Comparison of ENCODE assay signal across 23 cellular contexts in the genomic region with DNA sequence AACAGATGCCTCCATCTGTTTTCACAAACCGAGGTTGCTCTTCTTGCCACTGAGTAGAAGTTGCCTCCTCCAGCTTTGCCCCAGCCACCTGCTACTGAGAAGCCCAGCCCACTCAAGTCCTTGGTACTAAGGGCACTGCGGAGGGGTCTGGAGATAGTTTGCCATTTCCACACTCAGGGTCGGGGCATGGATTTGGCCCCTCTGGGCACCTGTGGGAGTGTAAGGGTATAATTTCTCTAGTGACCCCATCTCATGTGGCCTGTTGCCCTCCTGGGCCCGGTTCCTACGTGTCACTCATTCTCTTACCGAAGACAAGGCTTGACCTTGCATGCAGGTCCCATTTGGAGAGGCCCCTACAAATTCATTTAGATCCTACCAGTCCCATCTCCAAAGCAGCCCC.
"Had no signal": no experiment of that assay in that cellular context is flagged by ENCODE, and none has a peak within 500 bp of the region (broad histone marks: within the 10 kb centered on the region; RNA-seq: fewer than 3 reads in every experiment).

No MANE protein-coding gene starts in this region.

- H3K27ac ChIP-seq: colonic mucosa, dorsolateral prefrontal cortex, epithelial cell of prostate, esophagus squamous epithelium, foreskin keratinocyte, gastroesophageal sphincter, heart left ventricle, hepatocyte, left lung, lower lobe of right lung had no signal

- H3K9me3 ChIP-seq: colonic mucosa, esophagus squamous epithelium, gastroesophageal sphincter, heart left ventricle, left lung, lower lobe of right lung had no signal

- H3K27ac Mint-ChIP-seq: effector memory CD8-positive, alpha-beta T cell; endodermal cell; immature natural killer cell; memory B cell; naive thymus-derived CD4-positive, alpha-beta T cell had no signal

- DNase-seq: colonic mucosa; dermis blood vessel endothelial cell; dorsolateral prefrontal cortex; effector CD8-positive, alpha-beta T cell; effector memory CD8-positive, alpha-beta T cell; erythroblast; esophagus squamous epithelium; foreskin keratinocyte; heart left ventricle; hypothalamus; immature natural killer cell; left cardiac atrium; left lung; left ventricle myocardium superior; lower lobe of right lung; mesendoderm; midbrain; naive thymus-derived CD4-positive, alpha-beta T cell had no signal

- H3K36me3 ChIP-seq: colonic mucosa, esophagus squamous epithelium, gastroesophageal sphincter, left lung, lower lobe of right lung had no signal

- H3K4me3 Mint-ChIP-seq: effector memory CD8-positive, alpha-beta T cell; endodermal cell; immature natural killer cell; memory B cell; naive thymus-derived CD4-positive, alpha-beta T cell had no signal

- H3K9me3 Mint-ChIP-seq: endodermal cell, immature natural killer cell had no signal

- H3K36me3 Mint-ChIP-seq: immature natural killer cell; memory B cell; naive thymus-derived CD4-positive, alpha-beta T cell had no signal

- H3K79me2 ChIP-seq: hepatocyte had no signal

- H3K4me1 Mint-ChIP-seq: immature natural killer cell; naive thymus-derived CD4-positive, alpha-beta T cell had no signal

- H2AFZ ChIP-seq: hepatocyte had no signal

- H3K4me1 ChIP-seq: colonic mucosa, esophagus squamous epithelium, foreskin keratinocyte, left lung, lower lobe of right lung had no signal

- H3K4me3 ChIP-seq: colonic mucosa, dorsolateral prefrontal cortex, esophagus squamous epithelium, gastroesophageal sphincter, heart left ventricle, hepatocyte, left lung, lower lobe of right lung had no signal

- H3K27me3 ChIP-seq: colonic mucosa, esophagus squamous epithelium, foreskin keratinocyte, gastroesophageal sphincter, heart left ventricle, hepatocyte, left lung had no signal

- H3K4me2 ChIP-seq: hepatocyte had no signal
